In the genomic region with DNA sequence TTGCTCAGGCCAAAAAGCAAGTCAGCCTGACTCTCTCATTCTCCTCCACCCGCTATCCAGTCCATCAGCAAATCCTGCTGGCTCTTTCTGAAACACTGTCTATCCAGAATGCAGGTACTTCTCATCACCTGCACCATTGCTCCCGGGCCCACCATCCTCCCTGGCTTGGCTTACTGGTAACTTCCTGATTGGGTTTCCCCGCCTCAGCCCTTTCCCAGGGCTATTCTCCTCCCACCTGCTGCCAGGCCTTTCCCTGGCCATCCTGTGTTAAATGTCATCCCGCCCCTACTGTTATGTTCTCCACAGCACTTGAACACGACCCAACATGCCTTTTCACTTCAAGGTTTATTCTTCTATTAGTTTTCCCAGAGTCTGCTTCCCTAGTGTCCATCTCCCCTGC, we compare ENCODE assay signal across 1 cellular context.
TF ChIP-seq lines count a peak whose summit lies in the region.

No MANE protein-coding gene starts in this region.

TF ChIP-seq in SK-N-SH treated with all-trans-retinoic acid at 6 μM for 48 hours, 23 proteins besides CTCF, POLR2A, EP300 and RAD21 (continued from another document):
- TF ChIP-seq, protein P1, sequence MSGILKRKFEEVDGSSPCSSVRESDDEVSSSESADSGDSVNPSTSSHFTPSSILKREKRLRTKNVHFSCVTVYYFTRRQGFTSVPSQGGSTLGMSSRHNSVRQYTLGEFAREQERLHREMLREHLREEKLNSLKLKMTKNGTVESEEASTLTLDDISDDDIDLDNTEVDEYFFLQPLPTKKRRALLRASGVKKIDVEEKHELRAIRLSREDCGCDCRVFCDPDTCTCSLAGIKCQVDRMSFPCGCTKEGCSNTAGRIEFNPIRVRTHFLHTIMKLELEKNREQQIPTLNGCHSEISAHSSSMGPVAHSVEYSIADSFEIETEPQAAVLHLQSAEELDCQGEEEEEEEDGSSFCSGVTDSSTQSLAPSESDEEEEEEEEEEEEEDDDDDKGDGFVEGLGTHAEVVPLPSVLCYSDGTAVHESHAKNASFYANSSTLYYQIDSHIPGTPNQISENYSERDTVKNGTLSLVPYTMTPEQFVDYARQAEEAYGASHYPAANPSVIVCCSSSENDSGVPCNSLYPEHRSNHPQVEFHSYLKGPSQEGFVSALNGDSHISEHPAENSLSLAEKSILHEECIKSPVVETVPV (CRISPR knock-in tag; IDR thresholded peaks at IDR 0.05) = no peak
- TF ChIP-seq, protein P2, sequence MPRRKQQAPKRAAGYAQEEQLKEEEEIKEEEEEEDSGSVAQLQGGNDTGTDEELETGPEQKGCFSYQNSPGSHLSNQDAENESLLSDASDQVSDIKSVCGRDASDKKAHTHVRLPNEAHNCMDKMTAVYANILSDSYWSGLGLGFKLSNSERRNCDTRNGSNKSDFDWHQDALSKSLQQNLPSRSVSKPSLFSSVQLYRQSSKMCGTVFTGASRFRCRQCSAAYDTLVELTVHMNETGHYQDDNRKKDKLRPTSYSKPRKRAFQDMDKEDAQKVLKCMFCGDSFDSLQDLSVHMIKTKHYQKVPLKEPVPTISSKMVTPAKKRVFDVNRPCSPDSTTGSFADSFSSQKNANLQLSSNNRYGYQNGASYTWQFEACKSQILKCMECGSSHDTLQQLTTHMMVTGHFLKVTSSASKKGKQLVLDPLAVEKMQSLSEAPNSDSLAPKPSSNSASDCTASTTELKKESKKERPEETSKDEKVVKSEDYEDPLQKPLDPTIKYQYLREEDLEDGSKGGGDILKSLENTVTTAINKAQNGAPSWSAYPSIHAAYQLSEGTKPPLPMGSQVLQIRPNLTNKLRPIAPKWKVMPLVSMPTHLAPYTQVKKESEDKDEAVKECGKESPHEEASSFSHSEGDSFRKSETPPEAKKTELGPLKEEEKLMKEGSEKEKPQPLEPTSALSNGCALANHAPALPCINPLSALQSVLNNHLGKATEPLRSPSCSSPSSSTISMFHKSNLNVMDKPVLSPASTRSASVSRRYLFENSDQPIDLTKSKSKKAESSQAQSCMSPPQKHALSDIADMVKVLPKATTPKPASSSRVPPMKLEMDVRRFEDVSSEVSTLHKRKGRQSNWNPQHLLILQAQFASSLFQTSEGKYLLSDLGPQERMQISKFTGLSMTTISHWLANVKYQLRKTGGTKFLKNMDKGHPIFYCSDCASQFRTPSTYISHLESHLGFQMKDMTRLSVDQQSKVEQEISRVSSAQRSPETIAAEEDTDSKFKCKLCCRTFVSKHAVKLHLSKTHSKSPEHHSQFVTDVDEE (CRISPR knock-in tag; IDR thresholded peaks at IDR 0.05) = no peak
TF ChIP-seq in SK-N-SH treated with all-trans-retinoic acid at 6 μM for 48 hours: peak in this region for 0.
